In genomic region chr15:72725851-72726250, GRCh38 we compare ENCODE assay signal across 1 cellular context. TPM values are rescaled to one million over a fixed set of nuclear protein-coding genes. Genes with fewer than 3 reads are reported as not detected.
"Had no signal": no experiment of that assay in that cellular context is flagged by ENCODE, and none has a peak within 500 bp of the region (broad histone marks: within the 10 kb centered on the region; RNA-seq: fewer than 3 reads in every experiment).

No MANE protein-coding gene starts in this region.

RNA-seq across cellular contexts. Expression of gene HIGD2B, which starts 39.9 kb away (rescaled TPM):
- total RNA-seq: G401 had no signal
